In the genomic region with DNA sequence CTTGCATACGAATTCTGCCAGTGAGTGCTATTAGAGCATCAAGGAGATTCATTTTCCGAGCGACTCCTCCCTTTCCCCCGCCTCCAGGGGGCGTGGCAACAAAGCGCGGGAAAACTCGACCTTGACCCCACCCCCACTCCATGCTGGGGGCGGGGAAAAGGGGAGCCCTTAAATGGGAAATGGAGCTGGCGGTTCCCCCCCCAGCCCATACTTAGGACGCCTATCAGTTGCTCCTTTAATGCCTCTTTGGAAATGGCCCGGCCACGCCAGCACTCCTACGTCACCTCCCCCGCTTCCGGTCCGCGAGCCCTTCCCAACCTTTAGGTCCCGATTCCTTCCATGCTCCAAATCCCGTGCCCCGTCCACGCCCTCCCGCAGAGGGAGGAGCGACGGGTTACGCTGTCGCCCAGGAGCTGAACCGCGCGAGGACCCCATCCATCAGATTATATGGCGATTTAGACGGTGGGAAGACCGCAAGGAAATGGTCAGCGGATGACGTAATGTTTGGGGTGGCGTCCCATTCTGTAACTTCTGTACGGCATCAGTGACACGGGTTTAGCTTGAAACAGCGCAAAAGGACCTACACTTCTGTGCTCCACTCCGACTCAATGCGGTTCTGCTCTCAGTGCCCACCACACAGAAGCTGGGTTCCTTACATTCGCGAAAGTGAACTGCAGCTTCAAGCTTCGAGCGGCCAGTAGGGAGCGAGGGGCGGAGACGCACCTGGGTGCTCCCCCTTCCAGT, we compare ENCODE assay signal across 8 cellular contexts.
DNase-seq lines count a peak whose midpoint lies in the region; ATAC-seq lines count a peak whose summit lies in the region.

No MANE protein-coding gene starts in this region.

- H3K27ac ChIP-seq in cingulate gyrus (ENCODE audit: low read depth, low read length): peak overlapping the region; percentile 99

- peak; percentile 91 to 92 for DNase-seq in AML-193 (lab: John Stamatoyannopoulos, UW)
- DNase-seq in GM19238 (ENCODE audit: insufficient read length, low spot score): peak; percentile 80
- peak; percentile 97 to 98 for DNase-seq in NCI-H524 (lab: John Stamatoyannopoulos, UW)
- DNase-seq in activated CD4-positive, alpha-beta T cell treated with anti-CD3 and anti-CD28 coated beads for 4 hours: peak; percentile 90 to 98
- DNase-seq in kidney tubule cell (ENCODE audit: low spot score): peak; percentile 97
- DNase-seq in stimulated activated CD4-positive, alpha-beta T cell treated with anti-CD3 and anti-CD28 coated beads, Interleukin-1b, Interleukin-23, amount 100 ng/mL, for 1 hour (ENCODE audit: low read depth in 2 of 2): peak; percentile 87 to 93

- peak; percentile 28 for ATAC-seq in HG03442 (IDR thresholded peaks at IDR 0.05; ENCODE audit: unreplicated experiment)

Comparison
In these comparisons a context has a peak if more than half of its experiments do, and no peak if none do; other contexts are left out.
1. Peak in every context shown above with its lines: DNase-seq, ATAC-seq and H3K27ac ChIP-seq.